Comparison of ENCODE assay signal across 20 cellular contexts in the genomic region with DNA sequence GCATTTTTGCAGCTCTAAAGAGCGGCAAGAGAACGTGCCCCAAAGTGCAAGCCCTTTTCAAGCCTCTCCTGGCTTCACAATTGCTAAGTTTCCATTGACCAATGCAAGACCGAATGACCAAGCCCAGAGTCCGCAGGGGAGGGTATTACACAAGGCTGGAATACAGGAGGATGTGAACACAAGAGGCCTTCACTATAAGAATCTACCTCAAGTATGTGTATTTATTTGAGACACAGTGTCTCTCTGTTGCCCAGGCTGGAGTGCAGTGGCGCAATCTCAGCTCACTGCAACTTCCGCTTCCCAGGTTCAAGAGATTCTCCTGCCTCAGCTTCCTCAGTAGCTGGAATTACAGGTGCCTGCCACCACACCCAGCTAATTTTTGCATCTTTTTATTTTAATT.
"Had no signal": no experiment of that assay in that cellular context is flagged by ENCODE, and none has a peak within 500 bp of the region (broad histone marks: within the 10 kb centered on the region; RNA-seq: fewer than 3 reads in every experiment).

No MANE protein-coding gene starts in this region.

- ATAC-seq: activated CD4-positive, CD25-positive, alpha-beta regulatory T cell treated with anti-CD3 and anti-CD28 coated beads, Interleukin-2, amount 50 U/mL, for 24 hours; activated CD8-positive, alpha-beta memory T cell treated with anti-CD3 and anti-CD28 coated beads, Interleukin-2, amount 10 ng/mL, durations not matched to agents 7 days and 5 days; activated T-helper 17 cell treated with anti-CD3 and anti-CD28 coated beads, Interleukin-2, amount 50 U/mL, for 72 hours; sciatic nerve had no signal

- H3K36me3 ChIP-seq: adrenal gland, breast epithelium, left ventricle myocardium inferior had no signal

- H3K4me1 ChIP-seq: breast epithelium, left ventricle myocardium inferior, testis had no signal

- DNase-seq: activated CD4-positive, alpha-beta memory T cell treated with anti-CD3 and anti-CD28 coated beads, Interleukin-2, amount 10 ng/mL, durations not matched to agents 7 days and 5 days; activated CD4-positive, alpha-beta T cell treated with anti-CD3 and anti-CD28 coated beads, Interleukin-2, amount 10 ng/mL, durations not matched to agents 24 days and 14 days; activated CD8-positive, alpha-beta memory T cell treated with anti-CD3 and anti-CD28 coated beads, Interleukin-2, amount 10 ng/mL, durations not matched to agents 7 days and 5 days; activated T-cell treated with anti-CD3 and anti-CD28 coated beads, Interleukin-2, amount 50 U/mL, for 1 hour; adrenal gland; effector memory CD4-positive, alpha-beta T cell; foreskin melanocyte; immature natural killer cell; left ventricle myocardium inferior; small intestine; stimulated activated CD4-positive, alpha-beta T cell treated with anti-CD3 and anti-CD28 coated beads, Interleukin-15, amount 100 ng/mL, for 24 hours; stimulated activated CD4-positive, alpha-beta T cell treated with anti-CD3 and anti-CD28 coated beads, Interleukin-2, amount 100 ng/mL, for 48 hours; stimulated activated CD8-positive, alpha-beta memory T cell treated with anti-CD3 and anti-CD28 coated beads, Interleukin-4, amount 100 ng/mL, for 48 hours; stimulated activated naive CD4-positive, alpha-beta T cell; testis had no signal

- H3K27ac ChIP-seq: breast epithelium, left ventricle myocardium inferior, testis, VCaP had no signal

- H3K9me3 ChIP-seq: adrenal gland, breast epithelium, testis had no signal

- H3K27me3 ChIP-seq: adrenal gland, breast epithelium, testis had no signal

- H3K4me3 ChIP-seq: adrenal gland, breast epithelium, left ventricle myocardium inferior, testis had no signal
